33 cellular contexts compared by ENCODE assay signal in the genomic region with DNA sequence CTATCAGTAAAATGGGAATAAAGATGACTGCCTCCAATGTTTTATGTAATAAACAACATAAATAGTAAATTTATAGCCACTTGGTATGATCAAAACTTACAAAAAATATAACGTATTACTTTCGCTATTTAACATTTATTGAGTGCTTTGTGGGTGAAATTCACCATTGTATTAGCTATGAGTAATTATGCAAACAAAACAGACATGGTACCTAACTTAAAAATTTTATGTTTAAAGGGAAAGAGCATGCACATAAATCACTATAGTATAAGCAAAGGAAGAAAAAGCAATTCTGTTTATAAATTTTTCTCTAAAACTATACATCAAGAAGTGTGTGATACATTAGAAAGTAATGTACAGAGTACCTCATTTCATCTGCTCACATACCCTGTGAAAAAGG.
"Had no signal": no experiment of that assay in that cellular context is flagged by ENCODE, and none has a peak within 500 bp of the region (broad histone marks: within the 10 kb centered on the region; RNA-seq: fewer than 3 reads in every experiment).

No MANE protein-coding gene starts in this region.

- ATAC-seq: activated CD8-positive, alpha-beta memory T cell treated with anti-CD3 and anti-CD28 coated beads, Interleukin-2, amount 10 ng/mL, durations not matched to agents 7 days and 5 days; activated CD8-positive, alpha-beta T cell treated with anti-CD3 and anti-CD28 coated beads, Interleukin-2, amount 10 ng/mL, durations not matched to agents 7 days and 5 days; activated naive CD4-positive, alpha-beta T cell treated with anti-CD3 and anti-CD28 coated beads, Interleukin-2, amount 50 U/mL, for 72 hours; activated T-cell treated with anti-CD3 and anti-CD28 coated beads, Interleukin-2, amount 50 U/mL, for 72 hours; activated T-helper 17 cell treated with anti-CD3 and anti-CD28 coated beads, Interleukin-2, amount 50 U/mL, for 72 hours; body of pancreas; T-cell; T-helper 17 cell had no signal

- H3K36me3 ChIP-seq: adrenal gland, brain microvascular endothelial cell had no signal

- DNase-seq: activated B cell treated with CpG ODN at 0.5 μM for 24 hours; activated CD4-positive, alpha-beta memory T cell treated with anti-CD3 and anti-CD28 coated beads, Interleukin-2, amount 10 ng/mL, durations not matched to agents 7 days and 5 days; activated CD4-positive, alpha-beta T cell treated with anti-CD3 and anti-CD28 coated beads for 48 hours; activated CD4-positive, alpha-beta T cell treated with anti-CD3 and anti-CD28 coated beads, Interleukin-2, amount 10 ng/mL, durations not matched to agents 7 days and 5 days; activated CD4-positive, alpha-beta T cell treated with anti-CD3 and anti-CD28 coated beads, Interleukin-2, amount 50 U/mL, for 48 hours; activated CD4-positive, CD25-positive, alpha-beta regulatory T cell treated with anti-CD3 and anti-CD28 coated beads, Interleukin-2, amount 50 U/mL, for 72 hours; activated CD8-positive, alpha-beta memory T cell treated with anti-CD3 and anti-CD28 coated beads for 24 hours; activated CD8-positive, alpha-beta memory T cell treated with anti-CD3 and anti-CD28 coated beads, Interleukin-2, amount 10 ng/mL, durations not matched to agents 7 days and 5 days; activated CD8-positive, alpha-beta memory T cell treated with anti-CD3 and anti-CD28 coated beads, Interleukin-2, amount 50 U/mL, for 48 hours; activated CD8-positive, alpha-beta T cell treated with anti-CD3 and anti-CD28 coated beads, Interleukin-2, amount 10 ng/mL, durations not matched to agents 7 days and 5 days; activated effector memory CD4-positive, alpha-beta T cell treated with anti-CD3 and anti-CD28 coated beads, Interleukin-2, amount 50 U/mL, for 16 hours; activated gamma-delta T cell treated with Interleukin-2 at 50 U/mL for 16 hours; activated naive CD4-positive, alpha-beta T cell; activated naive CD4-positive, alpha-beta T cell treated with anti-CD3 and anti-CD28 coated beads for 36 hours; activated naive CD4-positive, alpha-beta T cell treated with anti-CD3 and anti-CD28 coated beads, Interleukin-2, amount 50 U/mL, for 16 hours; activated naive CD8-positive, alpha-beta T cell treated with anti-CD3 and anti-CD28 coated beads for 36 hours; activated T-cell treated with anti-CD3 and anti-CD28 coated beads, Interleukin-2, amount 50 U/mL, for 24 hours; activated T-cell treated with anti-CD3 and anti-CD28 coated beads, Interleukin-2, amount 50 U/mL, for 72 hours; adrenal gland; amniotic stem cell; aorta; body of pancreas; brain microvascular endothelial cell; central memory CD4-positive, alpha-beta T cell; T-cell; T-helper 17 cell; T-helper 9 cell had no signal

- H3K27me3 Mint-ChIP-seq: activated B cell treated with CpG ODN at 0.5 μM for 24 hours; activated CD4-positive, alpha-beta memory T cell treated with anti-CD3 and anti-CD28 coated beads, Interleukin-2, amount 10 ng/mL, durations not matched to agents 7 days and 5 days; activated CD4-positive, alpha-beta T cell treated with anti-CD3 and anti-CD28 coated beads, Interleukin-2, amount 10 ng/mL, durations not matched to agents 7 days and 5 days; activated CD8-positive, alpha-beta memory T cell treated with anti-CD3 and anti-CD28 coated beads, Interleukin-2, amount 10 ng/mL, durations not matched to agents 7 days and 5 days; activated naive CD8-positive, alpha-beta T cell treated with anti-CD3 and anti-CD28 coated beads for 36 hours; activated T-cell treated with anti-CD3 and anti-CD28 coated beads, Interleukin-2, amount 50 U/mL, for 24 hours; activated T-helper 17 cell treated with anti-CD3 and anti-CD28 coated beads, Interleukin-2, amount 50 U/mL, for 72 hours; T-cell; T-helper 17 cell had no signal

- H3K4me3 ChIP-seq: adrenal gland, body of pancreas, breast epithelium had no signal

- H3K27me3 ChIP-seq: adrenal gland, body of pancreas, brain microvascular endothelial cell, breast epithelium had no signal

- H3K36me3 Mint-ChIP-seq: activated CD8-positive, alpha-beta memory T cell treated with anti-CD3 and anti-CD28 coated beads, Interleukin-2, amount 10 ng/mL, durations not matched to agents 7 days and 5 days; activated naive CD8-positive, alpha-beta T cell treated with anti-CD3 and anti-CD28 coated beads for 36 hours; T-cell had no signal

- H3K27ac ChIP-seq: adrenal gland, body of pancreas, brain microvascular endothelial cell, breast epithelium, VCaP had no signal

- H3K4me3 Mint-ChIP-seq: activated B cell treated with CpG ODN at 0.5 μM for 24 hours; activated CD4-positive, alpha-beta memory T cell treated with anti-CD3 and anti-CD28 coated beads, Interleukin-2, amount 10 ng/mL, durations not matched to agents 7 days and 5 days; activated CD4-positive, alpha-beta T cell treated with anti-CD3 and anti-CD28 coated beads, Interleukin-2, amount 10 ng/mL, durations not matched to agents 7 days and 5 days; activated CD8-positive, alpha-beta memory T cell treated with anti-CD3 and anti-CD28 coated beads, Interleukin-2, amount 10 ng/mL, durations not matched to agents 7 days and 5 days; activated CD8-positive, alpha-beta T cell treated with anti-CD3 and anti-CD28 coated beads, Interleukin-2, amount 10 ng/mL, durations not matched to agents 7 days and 5 days; activated naive CD4-positive, alpha-beta T cell treated with anti-CD3 and anti-CD28 coated beads for 36 hours; activated naive CD8-positive, alpha-beta T cell treated with anti-CD3 and anti-CD28 coated beads for 36 hours; activated T-cell treated with anti-CD3 and anti-CD28 coated beads, Interleukin-2, amount 50 U/mL, for 24 hours; activated T-cell treated with anti-CD3 and anti-CD28 coated beads, Interleukin-2, amount 50 U/mL, for 72 hours; activated T-helper 1 cell treated with anti-CD3 and anti-CD28 coated beads, Interleukin-12 subunit alpha, Interleukin-12 subunit beta, Interleukin-2, Interleukin-4 antibody, amounts not matched to agents 30 ng/mL and 10 ng/mL and 1 ng/mL, durations not matched to agents 14 hours and 24 hours and 36 hours; activated T-helper 17 cell treated with anti-CD3 and anti-CD28 coated beads, Interleukin-2, amount 50 U/mL, for 72 hours; T-cell; T-helper 17 cell; T-helper 2 cell treated with Interferon-gamma antibody and Interleukin-4, amounts not matched to agents 5 μg/mL and 100 μg/mL, for 36 hours had no signal

- H3K4me1 Mint-ChIP-seq: activated B cell treated with CpG ODN at 0.5 μM for 24 hours; activated CD4-positive, alpha-beta memory T cell treated with anti-CD3 and anti-CD28 coated beads, Interleukin-2, amount 10 ng/mL, durations not matched to agents 7 days and 5 days; activated CD4-positive, alpha-beta T cell treated with anti-CD3 and anti-CD28 coated beads, Interleukin-2, amount 10 ng/mL, durations not matched to agents 7 days and 5 days; activated CD8-positive, alpha-beta memory T cell treated with anti-CD3 and anti-CD28 coated beads, Interleukin-2, amount 10 ng/mL, durations not matched to agents 7 days and 5 days; activated naive CD8-positive, alpha-beta T cell treated with anti-CD3 and anti-CD28 coated beads for 36 hours; activated T-helper 17 cell treated with anti-CD3 and anti-CD28 coated beads, Interleukin-2, amount 50 U/mL, for 72 hours; T-cell; T-helper 17 cell had no signal

- H3K9me3 Mint-ChIP-seq: activated B cell treated with CpG ODN at 0.5 μM for 24 hours; activated naive CD4-positive, alpha-beta T cell treated with anti-CD3 and anti-CD28 coated beads for 36 hours; activated naive CD8-positive, alpha-beta T cell treated with anti-CD3 and anti-CD28 coated beads for 36 hours; activated T-cell treated with anti-CD3 and anti-CD28 coated beads, Interleukin-2, amount 50 U/mL, for 24 hours had no signal

- H3K4me1 ChIP-seq: adrenal gland, body of pancreas, breast epithelium had no signal

- H3K9me3 ChIP-seq: adrenal gland, breast epithelium had no signal

- H3K27ac Mint-ChIP-seq: activated B cell treated with CpG ODN at 0.5 μM for 24 hours; activated CD4-positive, alpha-beta memory T cell treated with anti-CD3 and anti-CD28 coated beads, Interleukin-2, amount 10 ng/mL, durations not matched to agents 7 days and 5 days; activated CD4-positive, alpha-beta T cell treated with anti-CD3 and anti-CD28 coated beads, Interleukin-2, amount 10 ng/mL, durations not matched to agents 7 days and 5 days; activated CD8-positive, alpha-beta memory T cell treated with anti-CD3 and anti-CD28 coated beads, Interleukin-2, amount 10 ng/mL, durations not matched to agents 7 days and 5 days; activated CD8-positive, alpha-beta T cell treated with anti-CD3 and anti-CD28 coated beads, Interleukin-2, amount 10 ng/mL, durations not matched to agents 7 days and 5 days; activated naive CD4-positive, alpha-beta T cell treated with anti-CD3 and anti-CD28 coated beads for 36 hours; activated naive CD4-positive, alpha-beta T cell treated with anti-CD3 and anti-CD28 coated beads, Interleukin-2, amount 50 U/mL, for 72 hours; activated naive CD8-positive, alpha-beta T cell treated with anti-CD3 and anti-CD28 coated beads for 36 hours; activated T-cell treated with anti-CD3 and anti-CD28 coated beads, Interleukin-2, amount 50 U/mL, for 24 hours; activated T-cell treated with anti-CD3 and anti-CD28 coated beads, Interleukin-2, amount 50 U/mL, for 72 hours; activated T-helper 1 cell treated with anti-CD3 and anti-CD28 coated beads, Interleukin-12 subunit alpha, Interleukin-12 subunit beta, Interleukin-2, Interleukin-4 antibody, amounts not matched to agents 30 ng/mL and 10 ng/mL and 1 ng/mL, durations not matched to agents 14 hours and 24 hours and 36 hours; activated T-helper 17 cell treated with anti-CD3 and anti-CD28 coated beads, Interleukin-2, amount 50 U/mL, for 72 hours; T-cell; T-helper 17 cell; T-helper 2 cell treated with Interferon-gamma antibody and Interleukin-4, amounts not matched to agents 5 μg/mL and 100 μg/mL, for 36 hours had no signal
